1 cellular context compared by ENCODE assay signal in genomic region chr1:61055110-61055614, GRCh38.
TF ChIP-seq lines count a peak whose summit lies in the region.

No MANE protein-coding gene starts in this region.

TF ChIP-seq in HEK293, 187 proteins besides CTCF, POLR2A, EP300 and RAD21 (continued from another document):
- TF ChIP-seq, protein P1, sequence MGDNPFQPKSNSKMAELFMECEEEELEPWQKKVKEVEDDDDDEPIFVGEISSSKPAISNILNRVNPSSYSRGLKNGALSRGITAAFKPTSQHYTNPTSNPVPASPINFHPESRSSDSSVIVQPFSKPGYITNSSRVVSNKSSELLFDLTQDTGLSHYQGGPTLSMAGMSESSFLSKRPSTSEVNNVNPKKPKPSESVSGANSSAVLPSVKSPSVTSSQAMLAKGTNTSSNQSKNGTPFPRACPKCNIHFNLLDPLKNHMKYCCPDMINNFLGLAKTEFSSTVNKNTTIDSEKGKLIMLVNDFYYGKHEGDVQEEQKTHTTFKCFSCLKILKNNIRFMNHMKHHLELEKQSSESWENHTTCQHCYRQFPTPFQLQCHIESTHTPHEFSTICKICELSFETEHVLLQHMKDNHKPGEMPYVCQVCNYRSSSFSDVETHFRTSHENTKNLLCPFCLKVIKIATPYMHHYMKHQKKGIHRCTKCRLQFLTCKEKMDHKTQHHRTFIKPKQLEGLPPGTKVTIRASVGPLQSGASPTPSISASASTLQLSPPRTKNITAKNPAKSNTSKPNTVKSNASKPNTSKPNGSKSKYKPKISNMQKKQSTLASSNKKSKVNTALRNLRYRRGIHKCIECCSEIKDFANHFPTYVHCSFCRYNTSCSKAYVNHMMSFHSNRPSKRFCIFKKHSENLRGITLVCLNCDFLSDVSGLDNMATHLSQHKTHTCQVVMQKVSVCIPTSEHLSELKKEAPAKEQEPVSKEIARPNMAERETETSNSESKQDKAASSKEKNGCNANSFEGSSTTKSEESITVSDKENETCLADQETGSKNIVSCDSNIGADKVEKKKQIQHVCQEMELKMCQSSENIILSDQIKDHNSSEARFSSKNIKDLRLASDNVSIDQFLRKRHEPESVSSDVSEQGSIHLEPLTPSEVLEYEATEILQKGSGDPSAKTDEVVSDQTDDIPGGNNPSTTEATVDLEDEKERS (tag by site-specific recombination; IDR thresholded peaks at IDR 0.05), result no peak
- TF ChIP-seq ZNF366 (tag by site-specific recombination; conservative IDR thresholded peaks at IDR 0.05) (no peak), KLF1 (tag by site-specific recombination; IDR thresholded peaks at IDR 0.05) (no peak), ZNF600 (tag by site-specific recombination; IDR thresholded peaks at IDR 0.05) (peak; percentile 60), ZIC2 (tag by site-specific recombination; IDR thresholded peaks at IDR 0.05) (no peak), ZNF426 (tag by site-specific recombination; IDR thresholded peaks at IDR 0.05) (no peak), SP7 (tag by site-specific recombination; IDR thresholded peaks at IDR 0.05) (0 out of 2 replicates have a peak, but pooled peaks have one; percentile 17), ZNF324 (tag by site-specific recombination; IDR thresholded peaks at IDR 0.05) (no peak), SP2 (tag by site-specific recombination; IDR thresholded peaks at IDR 0.05) (no peak), OSR2 (tag by site-specific recombination; IDR thresholded peaks at IDR 0.05) (peak; percentile 67), TCF7L2 (IDR thresholded peaks at IDR 0.05; ENCODE audit: borderline replicate concordance, low read depth, low read length) (0 out of 2 replicates have a peak, but pooled peaks have one; percentile 11), ZNF341 (tag by site-specific recombination; IDR thresholded peaks at IDR 0.05; ENCODE audit: low read depth) (no peak), ZNF394 (tag by site-specific recombination; IDR thresholded peaks at IDR 0.05; ENCODE audit: borderline replicate concordance) (no peak), ZNF223 (tag by site-specific recombination; IDR thresholded peaks at IDR 0.05) (no peak), PRDM6 (tag by site-specific recombination; IDR thresholded peaks at IDR 0.05) (peak; percentile 65), ZNF585B (tag by site-specific recombination; IDR thresholded peaks at IDR 0.05) (no peak), ZNF580 (tag by site-specific recombination; IDR thresholded peaks at IDR 0.05) (no peak), ZNF510 (tag by site-specific recombination; IDR thresholded peaks at IDR 0.05; ENCODE audit: insufficient replicate concordance) (no peak), ZNF626 (tag by site-specific recombination; IDR thresholded peaks at IDR 0.05) (no peak), SCRT1 (tag by site-specific recombination; IDR thresholded peaks at IDR 0.05; ENCODE audit: borderline replicate concordance) (peak; percentile 60; the same call in 1 of the 2 replicates), MZF1 (tag by site-specific recombination; IDR thresholded peaks at IDR 0.05; ENCODE audit: borderline replicate concordance) (no peak), ZNF23 (tag by site-specific recombination; IDR thresholded peaks at IDR 0.05; ENCODE audit: borderline replicate concordance) (no peak), GLI4 (tag by site-specific recombination; IDR thresholded peaks at IDR 0.05) (no peak)
- TF ChIP-seq, protein P2, sequence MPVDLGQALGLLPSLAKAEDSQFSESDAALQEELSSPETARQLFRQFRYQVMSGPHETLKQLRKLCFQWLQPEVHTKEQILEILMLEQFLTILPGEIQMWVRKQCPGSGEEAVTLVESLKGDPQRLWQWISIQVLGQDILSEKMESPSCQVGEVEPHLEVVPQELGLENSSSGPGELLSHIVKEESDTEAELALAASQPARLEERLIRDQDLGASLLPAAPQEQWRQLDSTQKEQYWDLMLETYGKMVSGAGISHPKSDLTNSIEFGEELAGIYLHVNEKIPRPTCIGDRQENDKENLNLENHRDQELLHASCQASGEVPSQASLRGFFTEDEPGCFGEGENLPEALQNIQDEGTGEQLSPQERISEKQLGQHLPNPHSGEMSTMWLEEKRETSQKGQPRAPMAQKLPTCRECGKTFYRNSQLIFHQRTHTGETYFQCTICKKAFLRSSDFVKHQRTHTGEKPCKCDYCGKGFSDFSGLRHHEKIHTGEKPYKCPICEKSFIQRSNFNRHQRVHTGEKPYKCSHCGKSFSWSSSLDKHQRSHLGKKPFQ (tag by site-specific recombination; IDR thresholded peaks at IDR 0.05), result peak; percentile 71; the same call in 1 of the 2 replicates
- TF ChIP-seq, protein P3, sequence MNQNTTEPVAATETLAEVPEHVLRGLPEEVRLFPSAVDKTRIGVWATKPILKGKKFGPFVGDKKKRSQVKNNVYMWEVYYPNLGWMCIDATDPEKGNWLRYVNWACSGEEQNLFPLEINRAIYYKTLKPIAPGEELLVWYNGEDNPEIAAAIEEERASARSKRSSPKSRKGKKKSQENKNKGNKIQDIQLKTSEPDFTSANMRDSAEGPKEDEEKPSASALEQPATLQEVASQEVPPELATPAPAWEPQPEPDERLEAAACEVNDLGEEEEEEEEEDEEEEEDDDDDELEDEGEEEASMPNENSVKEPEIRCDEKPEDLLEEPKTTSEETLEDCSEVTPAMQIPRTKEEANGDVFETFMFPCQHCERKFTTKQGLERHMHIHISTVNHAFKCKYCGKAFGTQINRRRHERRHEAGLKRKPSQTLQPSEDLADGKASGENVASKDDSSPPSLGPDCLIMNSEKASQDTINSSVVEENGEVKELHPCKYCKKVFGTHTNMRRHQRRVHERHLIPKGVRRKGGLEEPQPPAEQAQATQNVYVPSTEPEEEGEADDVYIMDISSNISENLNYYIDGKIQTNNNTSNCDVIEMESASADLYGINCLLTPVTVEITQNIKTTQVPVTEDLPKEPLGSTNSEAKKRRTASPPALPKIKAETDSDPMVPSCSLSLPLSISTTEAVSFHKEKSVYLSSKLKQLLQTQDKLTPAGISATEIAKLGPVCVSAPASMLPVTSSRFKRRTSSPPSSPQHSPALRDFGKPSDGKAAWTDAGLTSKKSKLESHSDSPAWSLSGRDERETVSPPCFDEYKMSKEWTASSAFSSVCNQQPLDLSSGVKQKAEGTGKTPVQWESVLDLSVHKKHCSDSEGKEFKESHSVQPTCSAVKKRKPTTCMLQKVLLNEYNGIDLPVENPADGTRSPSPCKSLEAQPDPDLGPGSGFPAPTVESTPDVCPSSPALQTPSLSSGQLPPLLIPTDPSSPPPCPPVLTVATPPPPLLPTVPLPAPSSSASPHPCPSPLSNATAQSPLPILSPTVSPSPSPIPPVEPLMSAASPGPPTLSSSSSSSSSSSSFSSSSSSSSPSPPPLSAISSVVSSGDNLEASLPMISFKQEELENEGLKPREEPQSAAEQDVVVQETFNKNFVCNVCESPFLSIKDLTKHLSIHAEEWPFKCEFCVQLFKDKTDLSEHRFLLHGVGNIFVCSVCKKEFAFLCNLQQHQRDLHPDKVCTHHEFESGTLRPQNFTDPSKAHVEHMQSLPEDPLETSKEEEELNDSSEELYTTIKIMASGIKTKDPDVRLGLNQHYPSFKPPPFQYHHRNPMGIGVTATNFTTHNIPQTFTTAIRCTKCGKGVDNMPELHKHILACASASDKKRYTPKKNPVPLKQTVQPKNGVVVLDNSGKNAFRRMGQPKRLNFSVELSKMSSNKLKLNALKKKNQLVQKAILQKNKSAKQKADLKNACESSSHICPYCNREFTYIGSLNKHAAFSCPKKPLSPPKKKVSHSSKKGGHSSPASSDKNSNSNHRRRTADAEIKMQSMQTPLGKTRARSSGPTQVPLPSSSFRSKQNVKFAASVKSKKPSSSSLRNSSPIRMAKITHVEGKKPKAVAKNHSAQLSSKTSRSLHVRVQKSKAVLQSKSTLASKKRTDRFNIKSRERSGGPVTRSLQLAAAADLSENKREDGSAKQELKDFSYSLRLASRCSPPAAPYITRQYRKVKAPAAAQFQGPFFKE (tag by site-specific recombination; IDR thresholded peaks at IDR 0.05; ENCODE audit: borderline replicate concordance), result no peak
TF ChIP-seq in HEK293: peak in this region for 10.
